In genomic region chr2:169131587-169132512, GRCh38 we compare ENCODE assay signal across 8 cellular contexts.
A peak's percentile ranks its signal among the peaks of the same experiment; 100 is the strongest.
DNase-seq lines count a peak whose midpoint lies in the region; ATAC-seq and TF ChIP-seq lines count a peak whose summit lies in the region.

No MANE protein-coding gene starts in this region.

- H3K23me2 ChIP-seq in H9 (ENCODE audit: insufficient read length, low read depth, low read length, poor library complexity, severe bottlenecking) = no peaks in the 10 kb centered on the region

- H3K4me1 Mint-ChIP-seq in activated T-cell treated with anti-CD3 and anti-CD28 coated beads, Interleukin-2, amount 50 U/mL, for 4 hours (ENCODE audit: low read depth) = no peaks in the 10 kb centered on the region
- peaks cover 4 to 5% of the 10 kb centered on the region in 2 experiments; a peak in 3 of 4 replicates for H3K4me1 Mint-ChIP-seq in H9
- H3K4me1 Mint-ChIP-seq in activated CD8-positive, alpha-beta T cell treated with anti-CD3 and anti-CD28 coated beads, Interleukin-2, amount 10 ng/mL, durations not matched to agents 7 days and 5 days (ENCODE audit: low read depth) = peaks cover 11% of the 10 kb centered on the region
- H3K4me1 Mint-ChIP-seq in stimulated activated effector memory CD8-positive, alpha-beta T cell treated with anti-CD3 and anti-CD28 coated beads, Interleukin-12 subunit alpha, Interleukin-12 subunit beta, amount 100 ng/mL, for 72 hours = no peaks in the 10 kb centered on the region
- no peaks in the 10 kb centered on the region for H3K4me1 Mint-ChIP-seq in activated CD4-positive, alpha-beta memory T cell treated with anti-CD3 and anti-CD28 coated beads for 36 hours (ENCODE audit: low read depth)

- no peak overlapping the region for H3K18ac ChIP-seq in H9 (ENCODE audit: insufficient read length, low read depth, low read length)

- H3K4me1 ChIP-seq in H9 (ENCODE audit: insufficient read depth, low read length) (no peaks in the 10 kb centered on the region), right cardiac atrium (ENCODE audit: control insufficient read depth, insufficient read depth, low read length) (no peaks in the 10 kb centered on the region)

- H3K14ac ChIP-seq in H9 (ENCODE audit: insufficient read depth, low read length) = no peak overlapping the region

- H4K91ac ChIP-seq in H9 (ENCODE audit: insufficient read length, low read depth, low read length) = no peak overlapping the region

- H3K27ac Mint-ChIP-seq in H9 = no peak overlapping the region
- H3K27ac Mint-ChIP-seq in activated CD8-positive, alpha-beta T cell treated with anti-CD3 and anti-CD28 coated beads, Interleukin-2, amount 10 ng/mL, durations not matched to agents 7 days and 5 days = no peak overlapping the region
- H3K27ac Mint-ChIP-seq in stimulated activated effector memory CD8-positive, alpha-beta T cell treated with anti-CD3 and anti-CD28 coated beads, Interleukin-12 subunit alpha, Interleukin-12 subunit beta, amount 100 ng/mL, for 72 hours = no peak overlapping the region
- no peak overlapping the region for H3K27ac Mint-ChIP-seq in activated CD4-positive, alpha-beta memory T cell treated with anti-CD3 and anti-CD28 coated beads for 36 hours

- H3K27me3 ChIP-seq in H9 (ENCODE audit: insufficient read depth, low read length) (no peaks in the 10 kb centered on the region), right cardiac atrium (ENCODE audit: control insufficient read depth, insufficient read depth) (no peaks in the 10 kb centered on the region)

- H3K4me3 Mint-ChIP-seq in activated T-cell treated with anti-CD3 and anti-CD28 coated beads, Interleukin-2, amount 50 U/mL, for 4 hours = no peak overlapping the region
- H3K4me3 Mint-ChIP-seq in H9 = no peak overlapping the region
- no peak overlapping the region for H3K4me3 Mint-ChIP-seq in activated CD8-positive, alpha-beta T cell treated with anti-CD3 and anti-CD28 coated beads, Interleukin-2, amount 10 ng/mL, durations not matched to agents 7 days and 5 days
- H3K4me3 Mint-ChIP-seq in stimulated activated effector memory CD8-positive, alpha-beta T cell treated with anti-CD3 and anti-CD28 coated beads, Interleukin-12 subunit alpha, Interleukin-12 subunit beta, amount 100 ng/mL, for 72 hours = no peak overlapping the region
- H3K4me3 Mint-ChIP-seq in activated CD4-positive, alpha-beta memory T cell treated with anti-CD3 and anti-CD28 coated beads for 36 hours = no peak overlapping the region

- H3K36me3 Mint-ChIP-seq in activated T-cell treated with anti-CD3 and anti-CD28 coated beads, Interleukin-2, amount 50 U/mL, for 4 hours (ENCODE audit: insufficient read depth) = no peaks in the 10 kb centered on the region
- no peaks in the 10 kb centered on the region for H3K36me3 Mint-ChIP-seq in H9 (ENCODE audit: insufficient read depth in 1 of 3, low read depth in 3 of 3)
- no peaks in the 10 kb centered on the region for H3K36me3 Mint-ChIP-seq in activated CD8-positive, alpha-beta T cell treated with anti-CD3 and anti-CD28 coated beads, Interleukin-2, amount 10 ng/mL, durations not matched to agents 7 days and 5 days (ENCODE audit: low read depth)
- no peaks in the 10 kb centered on the region for H3K36me3 Mint-ChIP-seq in stimulated activated effector memory CD8-positive, alpha-beta T cell treated with anti-CD3 and anti-CD28 coated beads, Interleukin-12 subunit alpha, Interleukin-12 subunit beta, amount 100 ng/mL, for 72 hours
- H3K36me3 Mint-ChIP-seq in activated CD4-positive, alpha-beta memory T cell treated with anti-CD3 and anti-CD28 coated beads for 36 hours = no peaks in the 10 kb centered on the region

- no peak overlapping the region for H3K23ac ChIP-seq in H9 (ENCODE audit: insufficient read length, low read depth, low read length)

- H3K9me3 ChIP-seq in H9 (ENCODE audit: control insufficient read depth, low read depth, low read length) (no peaks in the 10 kb centered on the region), right cardiac atrium (ENCODE audit: control insufficient read depth, low read length) (no peaks in the 10 kb centered on the region)

- H4K8ac ChIP-seq in H9 (replicated peaks; ENCODE audit: insufficient read length, low read depth, low read length) = no peak overlapping the region

- no peak overlapping the region for H4K5ac ChIP-seq in H9 (ENCODE audit: insufficient read length, low read depth, low read length)

- DNase-seq in activated T-cell treated with anti-CD3 and anti-CD28 coated beads, Interleukin-2, amount 50 U/mL, for 4 hours = no peak
- DNase-seq in activated T-cell treated with anti-CD3 and anti-CD28 coated beads, Interleukin-2, amount 50 U/mL, for 48 hours = no peak
- no peak for DNase-seq in H9
- DNase-seq in NCI-H1092 (lab: John Stamatoyannopoulos, UW) = peak; percentile 4
- DNase-seq in activated CD8-positive, alpha-beta T cell treated with anti-CD3 and anti-CD28 coated beads, Interleukin-2, amount 10 ng/mL, durations not matched to agents 7 days and 5 days = no peak
- DNase-seq in right cardiac atrium = no peak
- no peak for DNase-seq in stimulated activated effector memory CD8-positive, alpha-beta T cell treated with anti-CD3 and anti-CD28 coated beads, Interleukin-12 subunit alpha, Interleukin-12 subunit beta, amount 100 ng/mL, for 72 hours (ENCODE audit: low spot score in 2 of 2)
- no peak for DNase-seq in activated CD4-positive, alpha-beta memory T cell treated with anti-CD3 and anti-CD28 coated beads for 36 hours

- no peaks in the 10 kb centered on the region for H3K27me3 Mint-ChIP-seq in activated T-cell treated with anti-CD3 and anti-CD28 coated beads, Interleukin-2, amount 50 U/mL, for 4 hours (ENCODE audit: low read depth)
- H3K27me3 Mint-ChIP-seq in H9 (ENCODE audit: low read depth) = no peaks in the 10 kb centered on the region
- peaks cover 2% of the 10 kb centered on the region for H3K27me3 Mint-ChIP-seq in activated CD8-positive, alpha-beta T cell treated with anti-CD3 and anti-CD28 coated beads, Interleukin-2, amount 10 ng/mL, durations not matched to agents 7 days and 5 days (ENCODE audit: low read depth)
- no peaks in the 10 kb centered on the region for H3K27me3 Mint-ChIP-seq in activated CD4-positive, alpha-beta memory T cell treated with anti-CD3 and anti-CD28 coated beads for 36 hours

- H2BK120ac ChIP-seq in H9 (ENCODE audit: low read depth, low read length, poor library complexity, severe bottlenecking) = no peak overlapping the region

- CTCF ChIA-PET in activated CD8-positive, alpha-beta T cell treated with anti-CD3 and anti-CD28 coated beads, Interleukin-2, amount 10 ng/mL, durations not matched to agents 7 days and 5 days (lab: Charles Lee) = interaction anchor here (0.6 to 5.0 kb wide), 25 partner anchors 9 to 183 kb away, joined by 3 to 143 read pairs (median 4); no protein-coding TSS in a partner anchor
- CTCF ChIA-PET in activated CD4-positive, alpha-beta memory T cell treated with anti-CD3 and anti-CD28 coated beads for 36 hours (lab: Charles Lee) = interaction anchor here (0.6 to 3.7 kb wide), 32 partner anchors 10 to 936 kb away, joined by 3 to 155 read pairs (median 4); partner anchors contain the start of gene SPC25

- intact Hi-C loops in right cardiac atrium (cut with DNase I) = no loop called here
- intact Hi-C loops in activated CD4-positive, alpha-beta memory T cell treated with anti-CD3 and anti-CD28 coated beads for 36 hours (cut with micrococcal nuclease) = loop anchor here (1.0 kb wide), 3 partner anchors 23 to 184 kb away; no protein-coding TSS in a partner anchor

- H3K56ac ChIP-seq in H9 (ENCODE audit: insufficient read length, low read depth, low read length) = no peak overlapping the region

- H3K27ac ChIP-seq in H9 (ENCODE audit: insufficient read length, low read depth, low read length) (no peak overlapping the region), right cardiac atrium (ENCODE audit: low read length) (no peak overlapping the region)

- peak; percentile 95 to 99 for ATAC-seq in activated T-cell treated with anti-CD3 and anti-CD28 coated beads, Interleukin-2, amount 50 U/mL, for 4 hours
- ATAC-seq in activated CD8-positive, alpha-beta T cell treated with anti-CD3 and anti-CD28 coated beads, Interleukin-2, amount 10 ng/mL, durations not matched to agents 7 days and 5 days = peak; percentile 79
- ATAC-seq in right cardiac atrium = peak; percentile 33 to 49
- ATAC-seq in stimulated activated effector memory CD8-positive, alpha-beta T cell treated with anti-CD3 and anti-CD28 coated beads, Interleukin-12 subunit alpha, Interleukin-12 subunit beta, amount 100 ng/mL, for 72 hours = peak; percentile 98

- no peaks in the 10 kb centered on the region for H3K9me3 Mint-ChIP-seq in activated T-cell treated with anti-CD3 and anti-CD28 coated beads, Interleukin-2, amount 50 U/mL, for 4 hours
- H3K9me3 Mint-ChIP-seq in H9 = no peaks in the 10 kb centered on the region
- H3K9me3 Mint-ChIP-seq in activated CD8-positive, alpha-beta T cell treated with anti-CD3 and anti-CD28 coated beads, Interleukin-2, amount 10 ng/mL, durations not matched to agents 7 days and 5 days (ENCODE audit: insufficient read depth) = no peaks in the 10 kb centered on the region
- no peaks in the 10 kb centered on the region for H3K9me3 Mint-ChIP-seq in stimulated activated effector memory CD8-positive, alpha-beta T cell treated with anti-CD3 and anti-CD28 coated beads, Interleukin-12 subunit alpha, Interleukin-12 subunit beta, amount 100 ng/mL, for 72 hours
- no peaks in the 10 kb centered on the region for H3K9me3 Mint-ChIP-seq in activated CD4-positive, alpha-beta memory T cell treated with anti-CD3 and anti-CD28 coated beads for 36 hours

- WGBS in H9 (ENCODE audit: extremely low coverage, insufficient read length, low lambda C conversion rate) = no CpG with 5 or more reads among the region's 9 CpGs
- 30% methylated on average over 9 of the region's 9 CpGs for WGBS in right cardiac atrium

- no peak overlapping the region for H2BK5ac ChIP-seq in H9 (ENCODE audit: insufficient read length, low read length)

- H3K79me2 ChIP-seq in H9 (ENCODE audit: insufficient read depth, low read length) = no peaks in the 10 kb centered on the region

- no peaks in the 10 kb centered on the region for H3K79me1 ChIP-seq in H9 (ENCODE audit: insufficient read depth, low read depth, low read length, poor library complexity, severe bottlenecking)

- H2AK5ac ChIP-seq in H9 (ENCODE audit: insufficient read length, low read length) = no peak overlapping the region

- H2BK20ac ChIP-seq in H9 (ENCODE audit: low read depth, low read length, poor library complexity, severe bottlenecking) = no peak overlapping the region

- no peaks in the 10 kb centered on the region for H4K20me1 ChIP-seq in H9 (ENCODE audit: control insufficient read depth, insufficient read depth, insufficient read length)

- TF ChIP-seq CTCF in H9 (conservative IDR thresholded peaks at IDR 0.05) = peak; percentile 80

- no peak overlapping the region for H2BK15ac ChIP-seq in H9 (ENCODE audit: low read depth, low read length)

- no peak overlapping the region for H3K4me2 ChIP-seq in H9 (ENCODE audit: insufficient read depth, insufficient read length, low read length)

- no peak overlapping the region for H3K4ac ChIP-seq in H9 (ENCODE audit: low read depth, low read length)

- no peak overlapping the region for H2AFZ ChIP-seq in H9 (ENCODE audit: low read length)

- no peak overlapping the region for H3K9ac ChIP-seq in H9 (ENCODE audit: extremely low read depth, insufficient read length, low read length)

- H3K4me3 ChIP-seq in right cardiac atrium (ENCODE audit: low read length) = no peak overlapping the region

- no peak overlapping the region for H3T11ph ChIP-seq in H9 (ENCODE audit: low read length)

- POLR2A ChIA-PET in activated CD8-positive, alpha-beta T cell treated with anti-CD3 and anti-CD28 coated beads, Interleukin-2, amount 10 ng/mL, durations not matched to agents 7 days and 5 days (lab: Charles Lee) = interaction anchor here (0.7 kb wide), 1 partner anchor 230 kb away, joined by 3 read pairs; no protein-coding TSS in a partner anchor
- POLR2A ChIA-PET in activated CD4-positive, alpha-beta memory T cell treated with anti-CD3 and anti-CD28 coated beads for 36 hours (lab: Charles Lee) = interaction anchor here (1.0 kb wide), 1 partner anchor 22 kb away, joined by 4 read pairs; no protein-coding TSS in a partner anchor

- no peak overlapping the region for H2BK12ac ChIP-seq in H9 (ENCODE audit: insufficient read length, low read depth, low read length)

Comparison
In these comparisons a context has a peak if more than half of its experiments do, and no peak if none do; other contexts are left out.
1. ATAC-seq: peak in every context shown above with its lines; median percentile 98 in stimulated activated effector memory CD8-positive, alpha-beta T cell treated with anti-CD3 and anti-CD28 coated beads, Interleukin-12 subunit alpha, Interleukin-12 subunit beta, amount 100 ng/mL, for 72 hours; 97 in activated T-cell treated with anti-CD3 and anti-CD28 coated beads, Interleukin-2, amount 50 U/mL, for 4 hours; 79 in activated CD8-positive, alpha-beta T cell treated with anti-CD3 and anti-CD28 coated beads, Interleukin-2, amount 10 ng/mL, durations not matched to agents 7 days and 5 days; 41 in right cardiac atrium.